1 cellular context compared by ENCODE assay signal in genomic region chr2:69390001-69390400, GRCh38.
TF ChIP-seq lines count a peak whose summit lies in the region.

No MANE protein-coding gene starts in this region.

TF ChIP-seq in K562, 482 proteins besides CTCF, POLR2A, EP300 and RAD21:
- no peak for TF ChIP-seq ZNF124 (CRISPR knock-in tag; IDR thresholded peaks at IDR 0.05)
- TF ChIP-seq ZNF41 (CRISPR knock-in tag; conservative IDR thresholded peaks at IDR 0.05) = no peak
- TF ChIP-seq ZNF217 (CRISPR knock-in tag; IDR thresholded peaks at IDR 0.05) = no peak
- no peak for TF ChIP-seq SP1 (CRISPR knock-in tag; IDR thresholded peaks at IDR 0.05)
- no peak for TF ChIP-seq ZNF449 (CRISPR knock-in tag; IDR thresholded peaks at IDR 0.05)
- TF ChIP-seq ZNF140 (CRISPR knock-in tag; IDR thresholded peaks at IDR 0.05) = no peak
- no peak for TF ChIP-seq ZNF408 (CRISPR knock-in tag; IDR thresholded peaks at IDR 0.05; ENCODE audit: low read depth)
- no peak for TF ChIP-seq TFE3 (CRISPR knock-in tag; IDR thresholded peaks at IDR 0.05)
- TF ChIP-seq BDP1 (IDR thresholded peaks at IDR 0.05; ENCODE audit: insufficient read depth, insufficient read length) = no peak
- no peak for TF ChIP-seq ZBTB2 (IDR thresholded peaks at IDR 0.05)
- TF ChIP-seq FOXA3 (CRISPR knock-in tag; conservative IDR thresholded peaks at IDR 0.05 in 1 of 2, IDR thresholded peaks at IDR 0.05 in 1 of 2) = no peak
- TF ChIP-seq PPARD (CRISPR knock-in tag; IDR thresholded peaks at IDR 0.05) = no peak
- no peak for TF ChIP-seq DIDO1 (tag; IDR thresholded peaks at IDR 0.05; ENCODE audit: low read depth)
- TF ChIP-seq TCF15 (CRISPR knock-in tag; IDR thresholded peaks at IDR 0.05) = no peak
- no peak for TF ChIP-seq NR4A1 (CRISPR knock-in tag; IDR thresholded peaks at IDR 0.05)
- TF ChIP-seq NR4A1 (tag; IDR thresholded peaks at IDR 0.05) = no peak
- no peak for TF ChIP-seq EP400 (IDR thresholded peaks at IDR 0.05)
TF ChIP-seq in K562: peak in this region for 0.
